Comparison of ENCODE assay signal across 8 cellular contexts in genomic region chr11:125433454-125434121, GRCh38.
DNase-seq lines count a peak whose midpoint lies in the region; ATAC-seq and TF ChIP-seq lines count a peak whose summit lies in the region.

No MANE protein-coding gene starts in this region.

- H3K9ac ChIP-seq in Karpas-422 (ENCODE audit: low read length) (no peak overlapping the region), trophoblast cell (ENCODE audit: low read length) (no peak overlapping the region)

- no peak overlapping the region for H3K23ac ChIP-seq in trophoblast cell (ENCODE audit: low read length)

- no peaks in the 10 kb centered on the region for H4K20me1 ChIP-seq in Karpas-422 (ENCODE audit: insufficient read depth, low read depth, low read length)

- H3K79me2 ChIP-seq in Karpas-422 (ENCODE audit: low read length) = no peaks in the 10 kb centered on the region
- H3K79me2 ChIP-seq in trophoblast cell (ENCODE audit: control insufficient read depth, insufficient read depth, low read length, poor library complexity) = no peaks in the 10 kb centered on the region

- no peak overlapping the region for H3K4me3 Mint-ChIP-seq in CD14-positive monocyte
- no peak overlapping the region for H3K4me3 Mint-ChIP-seq in activated T-helper 17 cell treated with anti-CD3 and anti-CD28 coated beads, Interleukin-2, amount 50 U/mL, for 72 hours

- H3K9me2 ChIP-seq in Karpas-422 (replicated peaks; ENCODE audit: insufficient read depth, low read length) = no peaks in the 10 kb centered on the region

- peaks cover 3% of the 10 kb centered on the region; the same call in 1 of the 2 replicates for H3K4me1 ChIP-seq in Karpas-422 (ENCODE audit: low read length)
- H3K4me1 ChIP-seq in trophoblast cell (ENCODE audit: control insufficient read depth in 1 of 2, insufficient read depth in 2 of 2, low read length in 2 of 2) = no peaks in the 10 kb centered on the region

- no peak overlapping the region for H4K12ac ChIP-seq in trophoblast cell (ENCODE audit: low read depth, low read length)

- H3K27me3 Mint-ChIP-seq in CD14-positive monocyte (ENCODE audit: low read depth in 3 of 3) = peaks cover 6 to 23% (median 12%) of the 10 kb centered on the region in 3 donors
- H3K27me3 Mint-ChIP-seq in activated T-helper 17 cell treated with anti-CD3 and anti-CD28 coated beads, Interleukin-2, amount 50 U/mL, for 72 hours = peaks cover 19% of the 10 kb centered on the region

- no peak overlapping the region for H2BK120ac ChIP-seq in trophoblast cell (ENCODE audit: insufficient read depth, low read length, poor library complexity)

- H2AK5ac ChIP-seq in trophoblast cell (ENCODE audit: low read length) = no peak overlapping the region

- no CpG with 5 or more reads among the region's 11 CpGs for WGBS in trophoblast cell (ENCODE audit: extremely low coverage, insufficient coverage, insufficient read length)

- no peak overlapping the region for H3K27ac Mint-ChIP-seq in CD14-positive monocyte
- H3K27ac Mint-ChIP-seq in activated T-helper 17 cell treated with anti-CD3 and anti-CD28 coated beads, Interleukin-2, amount 50 U/mL, for 72 hours = no peak overlapping the region

- H3K9me3 ChIP-seq in Karpas-422 (ENCODE audit: low read length) (no peaks in the 10 kb centered on the region), trophoblast cell (ENCODE audit: insufficient read depth, low read depth, low read length) (peaks cover 2% of the 10 kb centered on the region)

- H3K14ac ChIP-seq in trophoblast cell (ENCODE audit: low read length) = no peak overlapping the region

- no peak overlapping the region for H3K4ac ChIP-seq in trophoblast cell (ENCODE audit: low read depth, low read length)

- H3K18ac ChIP-seq in trophoblast cell (ENCODE audit: low read length) = no peak overlapping the region

- no peaks in the 10 kb centered on the region for H3K27me3 ChIP-seq in Karpas-422 (ENCODE audit: low read length)
- H3K27me3 ChIP-seq in trophoblast cell (ENCODE audit: insufficient read depth, low read length) = no peaks in the 10 kb centered on the region

- TF ChIP-seq CTCF in CD14-positive monocyte (IDR thresholded peaks at IDR 0.05) = peak; percentile 17

- H2AFZ ChIP-seq in Karpas-422 (ENCODE audit: low read length) = no peak overlapping the region
- no peak overlapping the region for H2AFZ ChIP-seq in trophoblast cell (ENCODE audit: insufficient read depth, low read length, poor library complexity)

- no peak overlapping the region for H2BK12ac ChIP-seq in trophoblast cell (ENCODE audit: low read length)

- intact Hi-C loops in CD14-positive monocyte (cut with micrococcal nuclease) (no loop called here), Right ventricle myocardium superior (cut with DNase I) (no loop called here)

- H3K4me1 Mint-ChIP-seq in CD14-positive monocyte = peaks cover 5% of the 10 kb centered on the region
- no peaks in the 10 kb centered on the region for H3K4me1 Mint-ChIP-seq in activated T-helper 17 cell treated with anti-CD3 and anti-CD28 coated beads, Interleukin-2, amount 50 U/mL, for 72 hours

- H4K91ac ChIP-seq in trophoblast cell (ENCODE audit: low read depth, low read length) = no peak overlapping the region

- no peaks in the 10 kb centered on the region for H3K36me3 ChIP-seq in Karpas-422 (ENCODE audit: insufficient read depth, low read length)
- no peaks in the 10 kb centered on the region for H3K36me3 ChIP-seq in trophoblast cell (ENCODE audit: control insufficient read depth in 1 of 2, insufficient read depth in 2 of 2, low read length in 2 of 2)

- H3K27ac ChIP-seq in Karpas-422 (ENCODE audit: low read length) = no peak overlapping the region
- no peak overlapping the region for H3K27ac ChIP-seq in trophoblast cell (ENCODE audit: low read depth, low read length)

- ATAC-seq in GM19035 (IDR thresholded peaks at IDR 0.05; ENCODE audit: unreplicated experiment) = peak; percentile 71
- ATAC-seq in activated T-helper 17 cell treated with anti-CD3 and anti-CD28 coated beads, Interleukin-2, amount 50 U/mL, for 72 hours (replicated peaks) = peak; percentile 44
- peak; percentile 82 for ATAC-seq in Right ventricle myocardium superior (ENCODE audit: poor library complexity)

- H3K79me1 ChIP-seq in trophoblast cell (ENCODE audit: low read length) = no peaks in the 10 kb centered on the region

- H3K4me3 ChIP-seq in Karpas-422 (ENCODE audit: low read length) = no peak overlapping the region
- no peak overlapping the region for H3K4me3 ChIP-seq in trophoblast cell (ENCODE audit: low read depth, low read length)

- no peak overlapping the region for H4K8ac ChIP-seq in trophoblast cell (ENCODE audit: low read depth, low read length)

- no peaks in the 10 kb centered on the region for H3K36me3 Mint-ChIP-seq in CD14-positive monocyte
- no peaks in the 10 kb centered on the region for H3K36me3 Mint-ChIP-seq in activated T-helper 17 cell treated with anti-CD3 and anti-CD28 coated beads, Interleukin-2, amount 50 U/mL, for 72 hours (ENCODE audit: low read depth)

- no peak overlapping the region for H3K4me2 ChIP-seq in Karpas-422 (ENCODE audit: low read depth, low read length, poor library complexity, severe bottlenecking)
- H3K4me2 ChIP-seq in trophoblast cell (ENCODE audit: low read length) = no peak overlapping the region

- H2BK5ac ChIP-seq in trophoblast cell (ENCODE audit: low read depth, low read length, poor library complexity) = no peak overlapping the region

- no peaks in the 10 kb centered on the region for H3K9me3 Mint-ChIP-seq in CD14-positive monocyte
- H3K9me3 Mint-ChIP-seq in activated T-helper 17 cell treated with anti-CD3 and anti-CD28 coated beads, Interleukin-2, amount 50 U/mL, for 72 hours = no peaks in the 10 kb centered on the region

- DNase-seq in CD14-positive monocyte (ENCODE audit: low spot score) (no peak), Karpas-422 (peak; percentile 72), Right ventricle myocardium superior (peak; percentile 72), trophoblast cell (peak; percentile 32 to 52), NCI-H1694 treated with DMSO at 0.1 percent for 48 hours (lab: John Stamatoyannopoulos, UW) (no peak), NCI-H510A (lab: John Stamatoyannopoulos, UW) (no peak)

Comparison
In these comparisons a context has a peak if more than half of its experiments do, and no peak if none do; other contexts are left out.
1. DNase-seq: peak in Karpas-422 (single experiment), Right ventricle myocardium superior (single experiment) and trophoblast cell (2 of 2); none in CD14-positive monocyte (single experiment), NCI-H1694 treated with DMSO at 0.1 percent for 48 hours (single experiment) and NCI-H510A (single experiment).
2. Peak in every context shown above with its lines, with median percentiles within 50 percentile points of each other: ATAC-seq.